Comparison of ENCODE assay signal across 23 cellular contexts in the genomic region with DNA sequence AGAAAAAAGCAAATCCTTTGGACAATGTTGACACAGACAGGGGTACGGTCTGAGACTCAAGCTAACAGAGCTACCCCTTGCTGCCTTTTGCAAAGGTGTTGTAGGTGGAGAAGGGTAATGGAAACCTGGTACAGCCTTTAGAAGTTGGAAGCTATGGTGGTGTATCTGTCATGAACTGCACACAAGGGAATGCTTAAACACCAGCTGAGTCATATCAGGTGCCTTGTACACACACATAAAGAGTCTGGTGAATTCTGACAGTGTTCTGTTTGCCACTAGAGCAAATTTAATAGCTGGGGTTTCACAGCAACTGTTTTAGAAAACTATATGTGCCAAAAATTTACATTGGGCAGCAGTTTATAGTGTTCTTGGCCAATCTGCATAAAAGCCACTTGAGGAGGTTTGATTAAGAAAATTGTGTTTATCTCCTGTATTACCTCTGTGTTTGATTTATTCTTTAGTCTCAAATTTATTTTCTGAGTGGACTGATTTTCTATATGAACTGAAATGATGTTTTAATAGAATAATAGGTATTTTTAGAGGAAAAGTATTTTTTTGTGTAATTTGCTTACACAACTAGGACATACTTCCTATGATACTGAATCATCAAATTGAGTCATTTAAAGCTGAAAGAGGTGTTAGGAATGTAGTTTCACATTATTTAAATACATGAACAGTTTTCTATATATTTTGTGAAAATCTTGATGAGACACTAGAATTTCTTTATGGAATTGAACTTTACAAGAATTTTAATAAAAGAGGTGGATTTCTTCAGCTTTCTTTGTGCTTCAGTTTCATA.
DNase-seq lines count a peak whose midpoint lies in the region; ATAC-seq and TF ChIP-seq lines count a peak whose summit lies in the region.
"Had no signal": no experiment of that assay in that cellular context is flagged by ENCODE, and none has a peak within 500 bp of the region (broad histone marks: within the 10 kb centered on the region; RNA-seq: fewer than 3 reads in every experiment).

No MANE protein-coding gene starts in this region.

- TF ChIP-seq CTCF in prostate gland (IDR thresholded peaks at IDR 0.05), result no peak
- no peak for TF ChIP-seq CTCF in ovary (IDR thresholded peaks at IDR 0.05)

- no peaks in the 10 kb centered on the region for H3K36me3 ChIP-seq in prostate gland
- H3K36me3 ChIP-seq in ovary, result no peaks in the 10 kb centered on the region
- H3K36me3 ChIP-seq: SJSA1 had no signal

- no peak overlapping the region for H3K27ac Mint-ChIP-seq in stimulated activated effector memory CD8-positive, alpha-beta T cell treated with anti-CD3 and anti-CD28 coated beads, Interleukin-12 subunit alpha, Interleukin-12 subunit beta, amount 100 ng/mL, for 72 hours
- H3K27ac Mint-ChIP-seq: nephron; T-helper 2 cell treated with Interferon-gamma antibody and Interleukin-4, amounts not matched to agents 5 μg/mL and 100 μg/mL, for 36 hours had no signal

- H3K4me1 ChIP-seq in prostate gland (replicated peaks), result no peaks in the 10 kb centered on the region
- no peaks in the 10 kb centered on the region for H3K4me1 ChIP-seq in ovary (ENCODE audit: insufficient read depth)
- H3K4me1 ChIP-seq: SJSA1, transverse colon had no signal

- TF ChIP-seq EP300 in ovary (IDR thresholded peaks at IDR 0.05), result no peak

- H3K4me3 ChIP-seq in prostate gland (no peak overlapping the region), ovary (no peak overlapping the region)
- H3K4me3 ChIP-seq: BLaER1 treated with 17β-estradiol and CSF1 and Interleukin-3, amounts not matched to agents 10 nM and 100 nM; coronary artery; SJSA1; transverse colon had no signal

- H3K9me3 ChIP-seq in prostate gland, result no peaks in the 10 kb centered on the region
- no peaks in the 10 kb centered on the region for H3K9me3 ChIP-seq in ovary
- H3K9me3 ChIP-seq: SJSA1 had no signal

- H3K36me3 Mint-ChIP-seq in stimulated activated effector memory CD8-positive, alpha-beta T cell treated with anti-CD3 and anti-CD28 coated beads, Interleukin-12 subunit alpha, Interleukin-12 subunit beta, amount 100 ng/mL, for 72 hours, result no peaks in the 10 kb centered on the region

- H3K27me3 ChIP-seq in prostate gland (replicated peaks; ENCODE audit: insufficient read depth), result no peaks in the 10 kb centered on the region
- H3K27me3 ChIP-seq in ovary, result no peaks in the 10 kb centered on the region
- H3K27me3 ChIP-seq: BLaER1 treated with 17β-estradiol and CSF1 and Interleukin-3, amounts not matched to agents 10 nM and 100 nM; SJSA1; transverse colon had no signal

- intact Hi-C loops in prostate gland (cut with DNase I) (no loop called here), ovary (cut with DNase I) (no loop called here)

- peak; percentile 67 for ATAC-seq in stimulated activated effector memory CD8-positive, alpha-beta T cell treated with anti-CD3 and anti-CD28 coated beads, Interleukin-12 subunit alpha, Interleukin-12 subunit beta, amount 100 ng/mL, for 72 hours
- ATAC-seq in HG02623 (IDR thresholded peaks at IDR 0.05; ENCODE audit: unreplicated experiment), result no peak

- TF ChIP-seq POLR2A in prostate gland (IDR thresholded peaks at IDR 0.05), result no peak
- TF ChIP-seq POLR2A in ovary (IDR thresholded peaks at IDR 0.05), result no peak

- H3K27ac ChIP-seq in epithelial cell of prostate, result peak overlapping the region; percentile 58
- no peak overlapping the region for H3K27ac ChIP-seq in prostate gland
- H3K27ac ChIP-seq in ovary, result no peak overlapping the region
- H3K27ac ChIP-seq: 22Rv1; BLaER1 treated with 17β-estradiol and CSF1 and Interleukin-3, amounts not matched to agents 10 nM and 100 nM; coronary artery; SJSA1; transverse colon had no signal

- no peak overlapping the region for H3K4me3 Mint-ChIP-seq in stimulated activated effector memory CD8-positive, alpha-beta T cell treated with anti-CD3 and anti-CD28 coated beads, Interleukin-12 subunit alpha, Interleukin-12 subunit beta, amount 100 ng/mL, for 72 hours
- H3K4me3 Mint-ChIP-seq: nephron; T-helper 2 cell treated with Interferon-gamma antibody and Interleukin-4, amounts not matched to agents 5 μg/mL and 100 μg/mL, for 36 hours had no signal

- no peaks in the 10 kb centered on the region for H3K4me1 Mint-ChIP-seq in stimulated activated effector memory CD8-positive, alpha-beta T cell treated with anti-CD3 and anti-CD28 coated beads, Interleukin-12 subunit alpha, Interleukin-12 subunit beta, amount 100 ng/mL, for 72 hours
- H3K4me1 Mint-ChIP-seq: nephron had no signal

- WGBS in prostate gland, result 89% methylated on average over 1 of the region's 1 CpG
- 85 to 100% (median 96%) methylated on average over 1 of the region's 1 CpG for WGBS in ovary, 3 donors

- DNase-seq in DMS53 (lab: John Stamatoyannopoulos, UW) (peak; percentile 26), DMS53 treated with DMSO at 0.1 percent for 48 hours (lab: John Stamatoyannopoulos, UW; ENCODE audit: unreplicated experiment) (no peak), HT1080 (ENCODE audit: low read depth) (peak; percentile 21), epithelial cell of prostate (ENCODE audit: low read depth, low spot score) (no peak), prostate gland (ENCODE audit: low spot score) (no peak), ovary (no peak)
- no peak for DNase-seq in stimulated activated effector memory CD8-positive, alpha-beta T cell treated with anti-CD3 and anti-CD28 coated beads, Interleukin-12 subunit alpha, Interleukin-12 subunit beta, amount 100 ng/mL, for 72 hours (ENCODE audit: low spot score in 2 of 2)
- DNase-seq: activated CD4-positive, CD25-positive, alpha-beta regulatory T cell; aorta; erythroblast; head of caudate nucleus; KG1; NCI-H1048; NCI-H2081 treated with DMSO at 0.1 percent for 48 hours; NCI-H510A treated with DMSO at 0.1 percent for 48 hours; transverse colon had no signal

- no peaks in the 10 kb centered on the region for H3K9me3 Mint-ChIP-seq in stimulated activated effector memory CD8-positive, alpha-beta T cell treated with anti-CD3 and anti-CD28 coated beads, Interleukin-12 subunit alpha, Interleukin-12 subunit beta, amount 100 ng/mL, for 72 hours
- H3K9me3 Mint-ChIP-seq: nephron had no signal

Comparison
In these comparisons a context has a peak if more than half of its experiments do, and no peak if none do; other contexts are left out.
1. DNase-seq: peak in DMS53 (single experiment) and HT1080 (single experiment); none in DMS53 treated with DMSO at 0.1 percent for 48 hours (single experiment), epithelial cell of prostate (single experiment), stimulated activated effector memory CD8-positive, alpha-beta T cell treated with anti-CD3 and anti-CD28 coated beads, Interleukin-12 subunit alpha, Interleukin-12 subunit beta, amount 100 ng/mL, for 72 hours (0 of 2), prostate gland (single experiment) and ovary (0 of 5).